Comparison of ENCODE assay signal across 16 cellular contexts in genomic region chr13:44814144-44814543, GRCh38.
DNase-seq lines count a peak whose midpoint lies in the region; ATAC-seq, FAIRE-seq and TF ChIP-seq lines count a peak whose summit lies in the region.
"Had no signal": no experiment of that assay in that cellular context is flagged by ENCODE, and none has a peak within 500 bp of the region (broad histone marks: within the 10 kb centered on the region; RNA-seq: fewer than 3 reads in every experiment).

No MANE protein-coding gene starts in this region.

- H3K9me1 ChIP-seq in IMR-90 (ENCODE audit: insufficient read depth, low read length): peaks cover 23% of the 10 kb centered on the region

- in situ Hi-C loops in IMR-90 (cut with MboI; ENCODE audit: low sequenced_read_pairs) (no loop called here), ACHN (cut with HindIII; ENCODE audit: low pct_ligation_motif_present, low pct_unique_long_range_greater_than_20kb, low sequenced_read_pairs) (no loop called here)

- dilution Hi-C loops in IMR-90 (cut with HindIII; ENCODE audit: low sequenced_read_pairs, unreplicated experiment): no loop called here

- H3K9me3 Mint-ChIP-seq in astrocyte (ENCODE audit: unreplicated experiment): no peaks in the 10 kb centered on the region
- no peaks in the 10 kb centered on the region for H3K9me3 Mint-ChIP-seq in activated naive CD4-positive, alpha-beta T cell treated with anti-CD3 and anti-CD28 coated beads, Interleukin-2, amount 50 U/mL, for 72 hours
- H3K9me3 Mint-ChIP-seq: CD8-positive, alpha-beta memory T cell had no signal

- no peak for TF ChIP-seq POLR2A in IMR-90 (IDR thresholded peaks at IDR 0.05; ENCODE audit: low read depth, low read length)

- CTCF ChIA-PET in IMR-90 (lab: Yijun Ruan, JAX): interaction anchor here (0.6 to 0.9 kb wide), 2 partner anchors 240 to 335 kb away, joined by 3 read pairs; no protein-coding TSS in a partner anchor

- no peak overlapping the region for H2AK9ac ChIP-seq in IMR-90 (replicated peaks; ENCODE audit: low read depth, low read length, poor library complexity)

- peak overlapping the region; percentile 98 for H3K27ac Mint-ChIP-seq in astrocyte (ENCODE audit: unreplicated experiment)
- H3K27ac Mint-ChIP-seq in activated naive CD4-positive, alpha-beta T cell treated with anti-CD3 and anti-CD28 coated beads, Interleukin-2, amount 50 U/mL, for 72 hours: no peak overlapping the region

- no TSS peak for BruUV-seq in IMR-90 (replicated peaks; lab: Mats Ljungman, UMichigan)

- H4K5ac ChIP-seq in IMR-90 (ENCODE audit: low read depth, low read length): peak overlapping the region; percentile 20; the same call in 1 of the 2 replicates

- peak overlapping the region; percentile 75 for H2BK20ac ChIP-seq in IMR-90 (ENCODE audit: low read depth, low read length)

- H2BK15ac ChIP-seq in IMR-90 (ENCODE audit: low read depth, low read length): peak overlapping the region; percentile 93; the same call in 2 of the 3 replicates

- peak overlapping the region; percentile 64; the same call in 1 of the 2 replicates for H3K4ac ChIP-seq in IMR-90 (ENCODE audit: low read depth, low read length)

- ATAC-seq in IMR-90 (ENCODE audit: low read depth) (no peak), left colon (peak; percentile 88), left ventricle myocardium superior (no peak)
- no peak for ATAC-seq in activated naive CD4-positive, alpha-beta T cell treated with anti-CD3 and anti-CD28 coated beads, Interleukin-2, amount 50 U/mL, for 72 hours
- ATAC-seq: HepG2 had no signal

- H3K27me3 Mint-ChIP-seq in astrocyte (ENCODE audit: low read depth, unreplicated experiment): no peaks in the 10 kb centered on the region

- H4K91ac ChIP-seq in IMR-90 (ENCODE audit: insufficient read depth, low read depth, low read length): no peak overlapping the region

- H3K23ac ChIP-seq in IMR-90 (ENCODE audit: low read depth, low read length): no peak overlapping the region

- peak overlapping the region; percentile 39; the same call in 1 of the 2 replicates for H2BK120ac ChIP-seq in IMR-90 (ENCODE audit: low read depth, low read length)

- H4K20me1 ChIP-seq in IMR-90 (ENCODE audit: insufficient read depth, low read length) (no peaks in the 10 kb centered on the region), astrocyte (ENCODE audit: insufficient read depth, low read length) (no peaks in the 10 kb centered on the region)
- H4K20me1 ChIP-seq: BLaER1 had no signal

- H3K27me3 ChIP-seq in IMR-90 (ENCODE audit: control insufficient read depth, insufficient read depth, low read length): no peaks in the 10 kb centered on the region
- no peaks in the 10 kb centered on the region for H3K27me3 ChIP-seq in astrocyte (ENCODE audit: insufficient read depth, low read length)
- H3K27me3 ChIP-seq in small intestine (ENCODE audit: control insufficient read depth in 2 of 2, insufficient read depth in 2 of 2, low read length in 2 of 2): no peaks in the 10 kb centered on the region
- H3K27me3 ChIP-seq: BLaER1 had no signal

- intact Hi-C loops in IMR-90 (cut with micrococcal nuclease): loop anchor here (10.0 kb wide), 1 partner anchor 329 kb away; no protein-coding TSS in a partner anchor
- intact Hi-C loops in left colon (cut with DNase I, micrococcal nuclease): no loop called here
- intact Hi-C loops in left ventricle myocardium superior (cut with micrococcal nuclease): no loop called here

- H3K9me3 ChIP-seq in IMR-90 (ENCODE audit: control insufficient read depth, insufficient read depth, low read length): no peaks in the 10 kb centered on the region
- no peaks in the 10 kb centered on the region for H3K9me3 ChIP-seq in astrocyte (ENCODE audit: insufficient read depth, low read depth, low read length)
- no peaks in the 10 kb centered on the region for H3K9me3 ChIP-seq in small intestine (ENCODE audit: control insufficient read depth, low read depth)
- H3K9me3 ChIP-seq: BLaER1, HAP-1 had no signal

- H4K8ac ChIP-seq in IMR-90 (ENCODE audit: low read depth in 2 of 2, low read length in 2 of 2): no peak overlapping the region; a peak in 1 of 4 replicates

- no peak for TF ChIP-seq RAD21 in IMR-90 (IDR thresholded peaks at IDR 0.05; ENCODE audit: low read length)

- no CpG with 5 or more reads among the region's 2 CpGs for WGBS in IMR-90 (ENCODE audit: extremely low coverage in 2 of 2, insufficient read length in 1 of 2), 2 experiments
- WGBS in small intestine, 3 donors: 34 to 84% (median 54%) methylated on average over 2 of the region's 2 CpGs

- H3K27ac ChIP-seq in IMR-90 (ENCODE audit: insufficient read depth, low read length) (no peak overlapping the region), astrocyte (ENCODE audit: low read depth, low read length) (no peak overlapping the region), small intestine (ENCODE audit: low read depth in 1 of 2, low read length in 1 of 2) (no peak overlapping the region)
- H3K27ac ChIP-seq: BLaER1 had no signal

- H3K4me2 ChIP-seq in IMR-90 (ENCODE audit: low read depth, low read length) (no peak overlapping the region), astrocyte (ENCODE audit: low read length) (no peak overlapping the region)
- H3K4me2 ChIP-seq: BLaER1 had no signal

- no peaks in the 10 kb centered on the region for H3K36me3 Mint-ChIP-seq in astrocyte (ENCODE audit: low read depth, unreplicated experiment)
- H3K36me3 Mint-ChIP-seq in activated naive CD4-positive, alpha-beta T cell treated with anti-CD3 and anti-CD28 coated beads, Interleukin-2, amount 50 U/mL, for 72 hours: no peaks in the 10 kb centered on the region
- H3K36me3 Mint-ChIP-seq: CD8-positive, alpha-beta memory T cell had no signal

- peak overlapping the region; percentile 24; the same call in 1 of the 2 replicates for H3K14ac ChIP-seq in IMR-90 (replicated peaks; ENCODE audit: low read depth, low read length)

- H3K79me1 ChIP-seq in IMR-90 (ENCODE audit: low read depth in 1 of 2, low read length in 2 of 2): 0 out of 4 replicates have a peak, but pooled peaks cover 0 to 6% of the 10 kb centered on the region in 2 experiments

- POLR2A ChIA-PET in IMR-90 (lab: Charles Lee; ENCODE audit: unreplicated experiment): no interaction called here

- DNase-seq in IMR-90: no peak
- no peak for DNase-seq in astrocyte (ENCODE audit: low read depth)
- DNase-seq in left colon: no peak
- DNase-seq in small intestine: peak; percentile 58
- no peak for DNase-seq in stimulated activated CD4-positive, alpha-beta T cell treated with anti-CD3 and anti-CD28 coated beads, Interleukin-4, amount 100 ng/mL, for 24 hours
- no peak for DNase-seq in activated naive CD4-positive, alpha-beta T cell treated with anti-CD3 and anti-CD28 coated beads, Interleukin-2, amount 50 U/mL, for 72 hours (ENCODE audit: low spot score in 2 of 2)
- DNase-seq in ACHN: no peak
- DNase-seq in left ventricle myocardium superior: no peak
- DNase-seq: AML-193; CD8-positive, alpha-beta memory T cell; DMS53 had no signal

- H3K9ac ChIP-seq in IMR-90 (ENCODE audit: low read depth, low read length): no peak overlapping the region
- H3K9ac ChIP-seq in astrocyte (ENCODE audit: low read length): no peak overlapping the region
- H3K9ac ChIP-seq: BLaER1 had no signal

- no peak overlapping the region for H2BK5ac ChIP-seq in IMR-90 (ENCODE audit: low read depth, low read length, poor library complexity, severe bottlenecking)

- FAIRE-seq in astrocyte (lab: Jason Lieb, UNC) (no peak), small intestine (lab: Jason Lieb, UNC) (no peak)
- FAIRE-seq: H1, HepG2, HTR-8/SVneo had no signal

- H3K4me3 ChIP-seq in IMR-90 (ENCODE audit: insufficient read depth, low read depth, low read length) (no peak overlapping the region), astrocyte (ENCODE audit: insufficient read depth, low read depth, low read length) (no peak overlapping the region), small intestine (ENCODE audit: low read depth in 1 of 2, low read length in 2 of 2) (no peak overlapping the region)
- H3K4me3 ChIP-seq: BLaER1, HAP-1 had no signal

- H3K4me1 ChIP-seq in IMR-90 (ENCODE audit: control insufficient read depth, insufficient read depth, low read length) (peaks cover 25% of the 10 kb centered on the region), astrocyte (ENCODE audit: insufficient read depth, low read length) (peaks cover 75% of the 10 kb centered on the region), small intestine (ENCODE audit: control insufficient read depth in 2 of 2, insufficient read depth in 1 of 2, low read depth in 1 of 2, low read length in 1 of 2) (peaks cover 2 to 3% of the 10 kb centered on the region in 2 donors)
- H3K4me1 ChIP-seq: BLaER1 had no signal

- H2AFZ ChIP-seq in IMR-90 (replicated peaks; ENCODE audit: low read length, poor library complexity) (no peak overlapping the region), astrocyte (ENCODE audit: low read depth, low read length) (no peak overlapping the region)

- TF ChIP-seq CTCF in IMR-90 (conservative IDR thresholded peaks at IDR 0.05; ENCODE audit: low read depth, low read length) (no peak), astrocyte (IDR thresholded peaks at IDR 0.05; ENCODE audit: insufficient read depth, low read depth, low read length) (no peak)

- no peak overlapping the region for H3K4me3 Mint-ChIP-seq in astrocyte (ENCODE audit: unreplicated experiment)
- H3K4me3 Mint-ChIP-seq: CD8-positive, alpha-beta memory T cell had no signal

- H3K79me2 ChIP-seq in astrocyte (ENCODE audit: insufficient read depth, low read length): no peaks in the 10 kb centered on the region

- peaks cover 63% of the 10 kb centered on the region for H3K4me1 Mint-ChIP-seq in astrocyte (ENCODE audit: low read depth, unreplicated experiment)
- H3K4me1 Mint-ChIP-seq: CD8-positive, alpha-beta memory T cell had no signal

- peak overlapping the region; percentile 20; the same call in 1 of the 2 replicates for H3K18ac ChIP-seq in IMR-90 (ENCODE audit: low read depth, low read length)

- H2AK5ac ChIP-seq in IMR-90 (ENCODE audit: low read depth, low read length): no peak overlapping the region

- no peak overlapping the region for H3K56ac ChIP-seq in IMR-90 (ENCODE audit: extremely low read depth, insufficient read depth, low read length)

- H3K36me3 ChIP-seq in IMR-90 (ENCODE audit: control insufficient read depth, insufficient read depth, low read length) (no peaks in the 10 kb centered on the region), astrocyte (ENCODE audit: insufficient read depth, low read length) (no peaks in the 10 kb centered on the region), small intestine (ENCODE audit: control insufficient read depth in 2 of 2, insufficient read depth in 2 of 2, low read length in 2 of 2) (no peaks in the 10 kb centered on the region)
- H3K36me3 ChIP-seq: BLaER1, HAP-1 had no signal

TF ChIP-seq in IMR-90, 13 proteins besides CTCF, POLR2A, EP300 and RAD21:
- no peak for TF ChIP-seq MAZ (IDR thresholded peaks at IDR 0.05; ENCODE audit: borderline replicate concordance, low read depth, low read length)
- TF ChIP-seq MAFK (IDR thresholded peaks at IDR 0.05; ENCODE audit: low read depth, low read length): no peak
- TF ChIP-seq CHD1 (IDR thresholded peaks at IDR 0.05; ENCODE audit: low read depth, low read length): no peak
- no peak for TF ChIP-seq CEBPB (IDR thresholded peaks at IDR 0.05; ENCODE audit: low read depth, low read length)
